In the genomic region with DNA sequence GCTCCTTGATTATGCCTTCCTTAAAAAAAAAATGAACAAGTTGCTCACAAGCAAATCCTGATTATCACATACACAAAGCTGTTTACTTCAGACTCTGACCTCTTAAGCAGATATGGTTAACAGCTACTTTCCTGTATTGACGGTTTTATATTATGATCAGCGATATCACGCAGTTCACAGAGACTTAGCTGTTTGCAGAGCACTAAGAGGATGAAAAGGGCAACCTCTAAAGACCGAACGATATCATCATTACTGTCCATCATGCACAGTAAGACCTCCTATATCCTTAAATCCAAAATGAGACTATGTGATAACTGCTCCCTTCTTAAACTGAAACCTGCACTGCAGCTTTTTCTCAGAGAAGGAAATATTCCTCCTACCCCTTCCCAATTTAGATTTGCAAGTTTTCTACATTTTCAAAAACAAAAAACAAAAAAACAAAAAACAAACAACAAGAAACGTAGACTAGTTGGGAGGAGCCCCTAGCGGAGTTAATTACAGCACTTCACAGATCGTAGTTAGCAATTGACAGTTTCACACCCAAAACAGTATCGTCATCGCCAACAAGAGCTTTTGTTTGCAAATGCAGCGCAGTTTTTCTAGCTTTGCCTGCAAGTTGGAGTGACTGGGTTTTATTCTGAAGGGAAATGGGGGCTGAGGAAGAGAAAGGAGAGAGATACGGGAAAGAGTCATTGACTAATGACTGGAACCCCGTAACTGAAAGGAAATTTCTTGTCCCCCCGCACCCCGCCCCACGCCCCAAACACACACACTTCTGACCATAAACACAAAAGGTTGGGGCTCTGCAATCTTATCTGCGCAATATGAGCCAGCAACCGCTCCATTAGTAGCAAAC, we compare ENCODE assay signal across 8 cellular contexts. TPM values are rescaled to one million over a fixed set of nuclear protein-coding genes. Genes with fewer than 3 reads are reported as not detected.
DNase-seq lines count a peak whose midpoint lies in the region; ATAC-seq, FAIRE-seq and TF ChIP-seq lines count a peak whose summit lies in the region.

No MANE protein-coding gene starts in this region.

- peaks cover 5% of the 10 kb centered on the region for H3K4me1 Mint-ChIP-seq in activated T-helper 17 cell treated with anti-CD3 and anti-CD28 coated beads, Interleukin-2, amount 50 U/mL, for 72 hours

- peak overlapping the region; percentile 100 for H2BK120ac ChIP-seq in trophoblast cell (ENCODE audit: insufficient read depth, low read length, poor library complexity)

- H3K18ac ChIP-seq in trophoblast cell (ENCODE audit: low read length) = peak overlapping the region; percentile 100

- no peaks in the 10 kb centered on the region for H3K27me3 ChIP-seq in GM06990 (replicated peaks; ENCODE audit: control insufficient read depth, insufficient read depth, low read length)
- no peaks in the 10 kb centered on the region for H3K27me3 ChIP-seq in trophoblast cell (ENCODE audit: insufficient read depth, low read length)

- H3K14ac ChIP-seq in trophoblast cell (ENCODE audit: low read length) = peak overlapping the region; percentile 100

- H3K36me3 ChIP-seq in GM06990 (ENCODE audit: control insufficient read depth, insufficient read depth, low read length) = no peaks in the 10 kb centered on the region; the same call in 1 of the 2 replicates
- peaks cover 5 to 10% of the 10 kb centered on the region in 2 experiments for H3K36me3 ChIP-seq in trophoblast cell (ENCODE audit: control insufficient read depth in 1 of 2, insufficient read depth in 2 of 2, low read length in 2 of 2)

- H3K4me1 ChIP-seq in trophoblast cell (ENCODE audit: control insufficient read depth in 1 of 2, insufficient read depth in 2 of 2, low read length in 2 of 2) = peaks cover 3 to 7% of the 10 kb centered on the region in 2 experiments

- peak; percentile 7 for ATAC-seq in activated T-helper 17 cell treated with anti-CD3 and anti-CD28 coated beads, Interleukin-2, amount 50 U/mL, for 72 hours (replicated peaks)
- no peak for ATAC-seq in GM19467 (IDR thresholded peaks at IDR 0.05; ENCODE audit: unreplicated experiment)

- in situ Hi-C loops in ACHN (cut with HindIII; ENCODE audit: low pct_ligation_motif_present, low pct_unique_long_range_greater_than_20kb, low sequenced_read_pairs) = no loop called here

- H3K9me3 Mint-ChIP-seq in activated T-helper 17 cell treated with anti-CD3 and anti-CD28 coated beads, Interleukin-2, amount 50 U/mL, for 72 hours = no peaks in the 10 kb centered on the region

- H3K4me3 ChIP-seq in GM06990 (replicated peaks; ENCODE audit: low read depth, low read length) (peak overlapping the region; percentile 97), trophoblast cell (ENCODE audit: low read depth, low read length) (peak overlapping the region; percentile 90)

- H3K27ac ChIP-seq in trophoblast cell (ENCODE audit: low read depth, low read length) = peak overlapping the region; percentile 99

- no peak overlapping the region for H4K12ac ChIP-seq in trophoblast cell (ENCODE audit: low read depth, low read length)

- peaks cover 46% of the 10 kb centered on the region for H3K79me2 ChIP-seq in trophoblast cell (ENCODE audit: control insufficient read depth, insufficient read depth, low read length, poor library complexity)

- peak overlapping the region; percentile 96 for H2BK5ac ChIP-seq in trophoblast cell (ENCODE audit: low read depth, low read length, poor library complexity)

- WGBS in trophoblast cell (ENCODE audit: extremely low coverage, insufficient coverage, insufficient read length) = no CpG with 5 or more reads among the region's 18 CpGs

- peak overlapping the region; percentile 100 for H3K4ac ChIP-seq in trophoblast cell (ENCODE audit: low read depth, low read length)

- no peaks in the 10 kb centered on the region for H3K9me3 ChIP-seq in trophoblast cell (ENCODE audit: insufficient read depth, low read depth, low read length)

- no peak overlapping the region for H2BK12ac ChIP-seq in trophoblast cell (ENCODE audit: low read length)

- DNase-seq in ACHN (peak; percentile 17), GM06990 (ENCODE audit: extremely low read depth, insufficient read length) (peak; percentile 13), NCI-H2029 (lab: John Stamatoyannopoulos, UW) (peak; percentile 7), frontal cortex (ENCODE audit: low spot score in 2 of 2) (peak; percentile 33 to 39), trophoblast cell (peak in 1 of 2 donors; percentile 51), NCI-H128 (lab: John Stamatoyannopoulos, UW; ENCODE audit: unreplicated experiment) (no peak)

- no peak for TF ChIP-seq CTCF in GM06990 (IDR thresholded peaks at IDR 0.05; ENCODE audit: insufficient read depth, low read length, poor library complexity, severe bottlenecking)

- H3K27me3 Mint-ChIP-seq in activated T-helper 17 cell treated with anti-CD3 and anti-CD28 coated beads, Interleukin-2, amount 50 U/mL, for 72 hours = no peaks in the 10 kb centered on the region

- H3K79me1 ChIP-seq in trophoblast cell (ENCODE audit: low read length) = peaks cover 27% of the 10 kb centered on the region

- peak overlapping the region; percentile 98 for H4K91ac ChIP-seq in trophoblast cell (ENCODE audit: low read depth, low read length)

- H3K4me3 Mint-ChIP-seq in activated T-helper 17 cell treated with anti-CD3 and anti-CD28 coated beads, Interleukin-2, amount 50 U/mL, for 72 hours = peak overlapping the region; percentile 91

- H3K9ac ChIP-seq in trophoblast cell (ENCODE audit: low read length) = peak overlapping the region; percentile 96

- no peak overlapping the region for H2AK5ac ChIP-seq in trophoblast cell (ENCODE audit: low read length)

- H3K36me3 Mint-ChIP-seq in activated T-helper 17 cell treated with anti-CD3 and anti-CD28 coated beads, Interleukin-2, amount 50 U/mL, for 72 hours (ENCODE audit: low read depth) = peaks cover 71% of the 10 kb centered on the region

- H4K8ac ChIP-seq in trophoblast cell (ENCODE audit: low read depth, low read length) = peak overlapping the region; percentile 100

- H3K27ac Mint-ChIP-seq in activated T-helper 17 cell treated with anti-CD3 and anti-CD28 coated beads, Interleukin-2, amount 50 U/mL, for 72 hours = peak overlapping the region; percentile 99

- H3K23ac ChIP-seq in trophoblast cell (ENCODE audit: low read length) = no peak overlapping the region

- FAIRE-seq in frontal cortex (lab: Jason Lieb, UNC) = no peak

- H3K4me2 ChIP-seq in trophoblast cell (ENCODE audit: low read length) = peak overlapping the region; percentile 70

- no peak overlapping the region for H2AFZ ChIP-seq in trophoblast cell (ENCODE audit: insufficient read depth, low read length, poor library complexity)

RNA-seq across cellular contexts. Expression of gene DDX6, which starts 1.2 kb away (rescaled TPM):
- 100 to 1,000 TPM; 149 to 209 TPM for total RNA-seq in activated T-helper 17 cell treated with anti-CD3 and anti-CD28 coated beads, Interleukin-2, amount 50 U/mL, for 72 hours
- 236 TPM for total RNA-seq in frontal cortex
- 102 and 104 TPM in 2 replicates for polyA plus RNA-seq in trophoblast cell (2013)
